11 cellular contexts compared by ENCODE assay signal in genomic region chr7:152383341-152384234, GRCh38. TPM values are rescaled to one million over a fixed set of nuclear protein-coding genes. Genes with fewer than 3 reads are reported as not detected.
DNase-seq lines count a peak whose midpoint lies in the region; ATAC-seq and TF ChIP-seq lines count a peak whose summit lies in the region.
"Had no signal": no experiment of that assay in that cellular context is flagged by ENCODE, and none has a peak within 500 bp of the region (broad histone marks: within the 10 kb centered on the region; RNA-seq: fewer than 3 reads in every experiment).

No MANE protein-coding gene starts in this region.

- no peak overlapping the region for H3K9ac ChIP-seq in mammary epithelial cell (ENCODE audit: insufficient read depth, low read length)

- WGBS in mammary epithelial cell (ENCODE audit: low coverage, missing lambda C conversion rate) = 53% methylated on average over 9 of the region's 9 CpGs
- 64 to 69% methylated on average over 9 of the region's 9 CpGs for WGBS in lung, 2 donors

- no peak overlapping the region for H2AFZ ChIP-seq in mammary epithelial cell (ENCODE audit: low read depth, low read length)

- intact Hi-C loops in mammary epithelial cell (cut with micrococcal nuclease) = no loop called here

- ATAC-seq in lung (ENCODE audit: insufficient read depth, low FRiP score) = peak; percentile 28
- ATAC-seq in HG02571 (IDR thresholded peaks at IDR 0.05; ENCODE audit: unreplicated experiment) = no peak
- no peak for ATAC-seq in GM18520 (IDR thresholded peaks at IDR 0.05; ENCODE audit: unreplicated experiment)

- TF ChIP-seq CTCF in AG09319 (IDR thresholded peaks at IDR 0.05; ENCODE audit: low read depth, low read length) = no peak
- no peak for TF ChIP-seq CTCF in HEK293 (tag by site-specific recombination; IDR thresholded peaks at IDR 0.05)
- no peak for TF ChIP-seq CTCF in mammary epithelial cell (conservative IDR thresholded peaks at IDR 0.05 in 1 of 2, IDR thresholded peaks at IDR 0.05 in 1 of 2; ENCODE audit: extremely low read depth in 1 of 2, insufficient read depth in 1 of 2, low read depth in 1 of 2, low read length in 2 of 2)
- no peak for TF ChIP-seq CTCF in lung (IDR thresholded peaks at IDR 0.05; ENCODE audit: control extremely low read depth, extremely low read depth)
- TF ChIP-seq CTCF in RWPE1 (conservative IDR thresholded peaks at IDR 0.05; ENCODE audit: low read depth) = no peak

- BruUV-seq in mammary epithelial cell (replicated peaks; lab: Mats Ljungman, UMichigan) = no TSS peak

- H3K4me3 ChIP-seq in HEK293 (ENCODE audit: low read depth, low read length) = no peak overlapping the region
- no peak overlapping the region for H3K4me3 ChIP-seq in mammary epithelial cell (replicated peaks in 1 of 3; ENCODE audit: insufficient read depth in 1 of 3, low read depth in 2 of 3, low read length in 3 of 3)
- H3K4me3 ChIP-seq in lung = no peak overlapping the region

- no peak overlapping the region for H3K27ac ChIP-seq in HEK293 (ENCODE audit: extremely low read depth, low read depth, low read length)
- no peak overlapping the region for H3K27ac ChIP-seq in mammary epithelial cell (ENCODE audit: insufficient read depth, low read depth, low read length)
- H3K27ac ChIP-seq in lung (ENCODE audit: low read depth in 1 of 2, low read length in 1 of 2) = no peak overlapping the region
- no peak overlapping the region for H3K27ac ChIP-seq in RWPE1

- in situ Hi-C loops in mammary epithelial cell (cut with MboI; ENCODE audit: low sequenced_read_pairs in 2 of 2) = no loop called here

- dilution Hi-C loops in mammary epithelial cell (cut with HindIII; ENCODE audit: low sequenced_read_pairs) = no loop called here

- peaks cover 74% of the 10 kb centered on the region for H3K79me2 ChIP-seq in mammary epithelial cell (ENCODE audit: insufficient read depth, low read length)

- H4K20me1 ChIP-seq in mammary epithelial cell (ENCODE audit: insufficient read depth, low read length) = peaks cover 2% of the 10 kb centered on the region

- H3K4me1 ChIP-seq in HEK293 (ENCODE audit: control insufficient read depth, insufficient read depth, low read length) = 0 out of 2 replicates have a peak, but pooled peaks cover 3% of the 10 kb centered on the region
- H3K4me1 ChIP-seq in mammary epithelial cell (ENCODE audit: insufficient read depth, low read length) = peaks cover 7% of the 10 kb centered on the region
- peaks cover 3 to 17% of the 10 kb centered on the region in 2 donors for H3K4me1 ChIP-seq in lung (ENCODE audit: control insufficient read depth in 2 of 2, insufficient read depth in 2 of 2, low read length in 2 of 2)

- peak; percentile 44 for DNase-seq in AG09319 (ENCODE audit: extremely low read depth, low read depth)
- peak; percentile 52 for DNase-seq in mammary epithelial cell
- DNase-seq in lung (ENCODE audit: low spot score) = no peak
- DNase-seq in RWPE1 (ENCODE audit: low spot score) = no peak
- DNase-seq in NOMO-1 (lab: John Stamatoyannopoulos, UW; ENCODE audit: unreplicated experiment in 2 of 2) = no peak
- DNase-seq: activated B cell treated with CpG ODN at 0.5 μM for 24 hours, DMS 273 treated with DMSO at 0.1 percent for 48 hours, NCI-H2171 had no signal

- H3K27me3 ChIP-seq in mammary epithelial cell (ENCODE audit: insufficient read depth, low read length) = no peaks in the 10 kb centered on the region
- H3K27me3 ChIP-seq in lung (ENCODE audit: control insufficient read depth, insufficient read depth) = no peaks in the 10 kb centered on the region

- H3K9me3 ChIP-seq in HEK293 (ENCODE audit: control insufficient read depth, insufficient read depth, low read depth, low read length) (no peaks in the 10 kb centered on the region), mammary epithelial cell (replicated peaks; ENCODE audit: insufficient read depth, low read length) (peaks cover 8% of the 10 kb centered on the region), lung (ENCODE audit: control insufficient read depth in 2 of 2, insufficient read depth in 1 of 2, low read length in 1 of 2) (peaks cover 0 to 2% of the 10 kb centered on the region in 2 donors)

- H3K36me3 ChIP-seq in HEK293 (ENCODE audit: control insufficient read depth in 2 of 2, insufficient read depth in 1 of 2, low read length in 2 of 2) (no peaks in the 10 kb centered on the region), mammary epithelial cell (ENCODE audit: insufficient read depth, low read length) (no peaks in the 10 kb centered on the region), lung (ENCODE audit: control insufficient read depth in 2 of 2, insufficient read depth in 2 of 2, low read length in 2 of 2) (no peaks in the 10 kb centered on the region)

- CTCF ChIA-PET in HEK293 (lab: Yijun Ruan, JAX) (interaction anchor here (0.6 kb wide), 1 partner anchor 1408 kb away, joined by 6 read pairs; no protein-coding TSS in a partner anchor), mammary epithelial cell (lab: Charles Lee; ENCODE audit: low non-redundant PET) (no interaction called here), RWPE1 (lab: Yijun Ruan, JAX) (interaction anchor here (0.7 kb wide), 1 partner anchor 187 kb away, joined by 4 read pairs; no protein-coding TSS in a partner anchor)

- H3K4me2 ChIP-seq in mammary epithelial cell (ENCODE audit: insufficient read depth, low read depth, low read length) = no peak overlapping the region

- POLR2A ChIA-PET in HEK293 (lab: Yijun Ruan, JAX) = interaction anchor here (0.6 kb wide), 1 partner anchor 17 kb away, joined by 3 read pairs; no protein-coding TSS in a partner anchor
- POLR2A ChIA-PET in RWPE1 (lab: Yijun Ruan, JAX; ENCODE audit: low non-redundant PET) = no interaction called here

TF ChIP-seq in HEK293, 187 proteins besides CTCF, POLR2A, EP300 and RAD21 (continues in another document):
- TF ChIP-seq ZNF473 (tag by site-specific recombination; IDR thresholded peaks at IDR 0.05) (no peak), KLF8 (tag by site-specific recombination; IDR thresholded peaks at IDR 0.05) (no peak), ZBTB1 (tag by site-specific recombination; IDR thresholded peaks at IDR 0.05) (0 out of 2 replicates have a peak, but pooled peaks have one; percentile 40), PBX3 (CRISPR knock-in tag; IDR thresholded peaks at IDR 0.05) (no peak), ZNF19 (tag by site-specific recombination; IDR thresholded peaks at IDR 0.05; ENCODE audit: low read depth) (no peak), ZNF311 (tag by site-specific recombination; IDR thresholded peaks at IDR 0.05; ENCODE audit: borderline replicate concordance) (no peak), ZFHX2 (tag by site-specific recombination; conservative IDR thresholded peaks at IDR 0.05) (peak; percentile 68), PRDM1 (tag by site-specific recombination; IDR thresholded peaks at IDR 0.05) (0 out of 2 replicates have a peak, but pooled peaks have one; percentile 9), YY2 (tag by site-specific recombination; IDR thresholded peaks at IDR 0.05) (no peak), ZNF423 (tag by site-specific recombination; IDR thresholded peaks at IDR 0.05) (peak; percentile 37; the same call in 1 of the 2 replicates), ZNF174 (tag by site-specific recombination; IDR thresholded peaks at IDR 0.05) (no peak), ZBTB20 (tag by site-specific recombination; IDR thresholded peaks at IDR 0.05) (peak; percentile 89), ZSCAN23 (tag by site-specific recombination; IDR thresholded peaks at IDR 0.05) (no peak), ZNF701 (tag by site-specific recombination; IDR thresholded peaks at IDR 0.05) (no peak), HOXA7 (CRISPR knock-in tag; IDR thresholded peaks at IDR 0.05; ENCODE audit: borderline replicate concordance) (no peak), ZNF555 (tag by site-specific recombination; conservative IDR thresholded peaks at IDR 0.05) (no peak), ZNF600 (tag by site-specific recombination; IDR thresholded peaks at IDR 0.05) (peak; percentile 53), ZBTB48 (tag by site-specific recombination; IDR thresholded peaks at IDR 0.05) (no peak), SP2 (tag by site-specific recombination; IDR thresholded peaks at IDR 0.05) (no peak), BCL11B (tag by site-specific recombination; IDR thresholded peaks at IDR 0.05; ENCODE audit: low read depth) (peak; percentile 82; the same call in 1 of the 2 replicates)
- TF ChIP-seq, protein P1, sequence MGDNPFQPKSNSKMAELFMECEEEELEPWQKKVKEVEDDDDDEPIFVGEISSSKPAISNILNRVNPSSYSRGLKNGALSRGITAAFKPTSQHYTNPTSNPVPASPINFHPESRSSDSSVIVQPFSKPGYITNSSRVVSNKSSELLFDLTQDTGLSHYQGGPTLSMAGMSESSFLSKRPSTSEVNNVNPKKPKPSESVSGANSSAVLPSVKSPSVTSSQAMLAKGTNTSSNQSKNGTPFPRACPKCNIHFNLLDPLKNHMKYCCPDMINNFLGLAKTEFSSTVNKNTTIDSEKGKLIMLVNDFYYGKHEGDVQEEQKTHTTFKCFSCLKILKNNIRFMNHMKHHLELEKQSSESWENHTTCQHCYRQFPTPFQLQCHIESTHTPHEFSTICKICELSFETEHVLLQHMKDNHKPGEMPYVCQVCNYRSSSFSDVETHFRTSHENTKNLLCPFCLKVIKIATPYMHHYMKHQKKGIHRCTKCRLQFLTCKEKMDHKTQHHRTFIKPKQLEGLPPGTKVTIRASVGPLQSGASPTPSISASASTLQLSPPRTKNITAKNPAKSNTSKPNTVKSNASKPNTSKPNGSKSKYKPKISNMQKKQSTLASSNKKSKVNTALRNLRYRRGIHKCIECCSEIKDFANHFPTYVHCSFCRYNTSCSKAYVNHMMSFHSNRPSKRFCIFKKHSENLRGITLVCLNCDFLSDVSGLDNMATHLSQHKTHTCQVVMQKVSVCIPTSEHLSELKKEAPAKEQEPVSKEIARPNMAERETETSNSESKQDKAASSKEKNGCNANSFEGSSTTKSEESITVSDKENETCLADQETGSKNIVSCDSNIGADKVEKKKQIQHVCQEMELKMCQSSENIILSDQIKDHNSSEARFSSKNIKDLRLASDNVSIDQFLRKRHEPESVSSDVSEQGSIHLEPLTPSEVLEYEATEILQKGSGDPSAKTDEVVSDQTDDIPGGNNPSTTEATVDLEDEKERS (tag by site-specific recombination; IDR thresholded peaks at IDR 0.05) = no peak

RNA-seq across cellular contexts. Expression of gene KMT2C, which starts 52.2 kb away (rescaled TPM):
- total RNA-seq in mammary epithelial cell = 10 to 100 TPM; 38.0 to 40.4 TPM
- 7.2 TPM for polyA plus RNA-seq in mammary epithelial cell
- 122 TPM for polyA minus RNA-seq in mammary epithelial cell
- total RNA-seq in lung = 100 to 1,000 TPM in 1 of 2 donors, 10 to 100 TPM in 1; 90.7 to 115 TPM
- polyA plus RNA-seq in lung = 10 to 100 TPM; 10.2 to 13.9 TPM

Comparison
In these comparisons a context has a peak if more than half of its experiments do, and no peak if none do; other contexts are left out.
1. DNase-seq: peak in AG09319 (single experiment) and mammary epithelial cell (single experiment); none in lung (single experiment), RWPE1 (single experiment) and NOMO-1 (0 of 2).